8 cellular contexts compared by ENCODE assay signal in the genomic region with DNA sequence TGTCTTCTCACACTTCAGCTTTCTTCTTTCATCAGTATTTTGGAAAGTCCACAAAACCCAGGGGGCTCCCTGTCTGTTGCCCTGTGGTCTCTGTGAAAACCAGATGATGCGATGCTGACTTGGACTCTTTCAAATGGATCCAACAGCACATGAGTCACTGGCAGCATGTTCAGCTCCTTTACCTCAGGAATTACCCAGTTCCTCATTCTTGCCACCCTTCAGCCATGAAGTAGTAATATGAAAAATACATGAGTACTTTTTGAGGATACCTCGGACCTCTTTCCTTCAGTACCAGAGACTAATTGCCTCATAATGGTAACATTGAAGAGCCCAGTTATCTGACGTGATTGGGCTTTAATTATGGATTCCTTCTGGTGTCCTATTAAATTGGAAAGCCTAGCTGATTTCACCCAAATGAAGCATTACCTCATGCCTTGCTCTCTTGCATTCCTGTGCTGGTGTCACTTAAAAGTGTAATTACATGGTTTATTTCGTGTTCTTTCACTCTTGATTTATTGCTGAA.
DNase-seq lines count a peak whose midpoint lies in the region; ATAC-seq, FAIRE-seq and TF ChIP-seq lines count a peak whose summit lies in the region.

No MANE protein-coding gene starts in this region.

- no peak for TF ChIP-seq CTCF in GM12865 (IDR thresholded peaks at IDR 0.05; ENCODE audit: insufficient read depth, low read depth, low read length, missing control alignments)
- TF ChIP-seq CTCF in IMR-90 (conservative IDR thresholded peaks at IDR 0.05; ENCODE audit: low read depth, low read length), result no peak
- TF ChIP-seq CTCF in epithelial cell of esophagus (IDR thresholded peaks at IDR 0.05; ENCODE audit: insufficient read depth, low read depth, low read length, missing control alignments), result no peak
- no peak for TF ChIP-seq CTCF in D721Med (IDR thresholded peaks at IDR 0.05; ENCODE audit: insufficient read depth, missing control alignments)

- no peak overlapping the region for H3K18ac ChIP-seq in IMR-90 (ENCODE audit: low read depth, low read length)

- peak; percentile 89 for DNase-seq in GM12865 (ENCODE audit: low read depth)
- DNase-seq in IMR-90, result peak; percentile 81
- DNase-seq in epithelial cell of esophagus (ENCODE audit: low read depth), result peak; percentile 80
- DNase-seq in activated effector memory CD4-positive, alpha-beta T cell treated with Interleukin-2 at 50 U/mL for 16 hours, result no peak
- DNase-seq in D721Med (ENCODE audit: insufficient read length, low spot score), result no peak
- no peak for DNase-seq in activated gamma-delta T cell treated with Interleukin-2 at 50 U/mL for 16 hours
- no peak for DNase-seq in H4 (ENCODE audit: low spot score)

- H2BK20ac ChIP-seq in IMR-90 (ENCODE audit: low read depth, low read length), result no peak overlapping the region

- no peak overlapping the region for H3K9ac ChIP-seq in IMR-90 (ENCODE audit: low read depth, low read length)

- H4K20me1 ChIP-seq in IMR-90 (ENCODE audit: insufficient read depth, low read length), result peaks cover 2% of the 10 kb centered on the region; the same call in 1 of the 2 replicates

- CTCF ChIA-PET in IMR-90 (lab: Yijun Ruan, JAX), result interaction anchor here (0.6 kb wide), 1 partner anchor 486 kb away, joined by 3 read pairs; no protein-coding TSS in a partner anchor

- no peak overlapping the region for H2BK120ac ChIP-seq in IMR-90 (ENCODE audit: low read depth, low read length)

- H3K56ac ChIP-seq in IMR-90 (ENCODE audit: extremely low read depth, insufficient read depth, low read length), result no peak overlapping the region

- no peak overlapping the region for H2AFZ ChIP-seq in IMR-90 (replicated peaks; ENCODE audit: low read length, poor library complexity)

- no peaks in the 10 kb centered on the region for H3K9me3 ChIP-seq in IMR-90 (ENCODE audit: control insufficient read depth, insufficient read depth, low read length)

- no peaks in the 10 kb centered on the region for H3K27me3 ChIP-seq in IMR-90 (ENCODE audit: control insufficient read depth, insufficient read depth, low read length)

- H4K5ac ChIP-seq in IMR-90 (ENCODE audit: low read depth, low read length), result no peak overlapping the region

- H2AK9ac ChIP-seq in IMR-90 (replicated peaks; ENCODE audit: low read depth, low read length, poor library complexity), result no peak overlapping the region

- no peak overlapping the region for H2AK5ac ChIP-seq in IMR-90 (ENCODE audit: low read depth, low read length)

- H3K4me3 ChIP-seq in GM12865 (ENCODE audit: low read depth, low read length) (no peak overlapping the region), IMR-90 (ENCODE audit: insufficient read depth, low read depth, low read length) (no peak overlapping the region), epithelial cell of esophagus (ENCODE audit: low read length) (no peak overlapping the region)

- FAIRE-seq in D721Med (lab: Jason Lieb, UNC), result no peak

- no peak overlapping the region for H4K91ac ChIP-seq in IMR-90 (ENCODE audit: insufficient read depth, low read depth, low read length)

- no peak for TF ChIP-seq POLR2A in IMR-90 (IDR thresholded peaks at IDR 0.05; ENCODE audit: low read depth, low read length)

- no peak overlapping the region for H2BK15ac ChIP-seq in IMR-90 (ENCODE audit: low read depth, low read length)

- no peak overlapping the region for H3K27ac ChIP-seq in IMR-90 (ENCODE audit: insufficient read depth, low read length)

- H4K8ac ChIP-seq in IMR-90 (ENCODE audit: low read depth in 2 of 2, low read length in 2 of 2), result no peak overlapping the region

- intact Hi-C loops in IMR-90 (cut with micrococcal nuclease), result no loop called here

- POLR2A ChIA-PET in IMR-90 (lab: Charles Lee; ENCODE audit: unreplicated experiment), result interaction anchor here (0.6 kb wide), 1 partner anchor 53 kb away, joined by 3 read pairs; no protein-coding TSS in a partner anchor

- no peaks in the 10 kb centered on the region; the same call in 1 of the 2 replicates for H3K36me3 ChIP-seq in IMR-90 (ENCODE audit: control insufficient read depth, insufficient read depth, low read length)

- no peak overlapping the region for H3K4ac ChIP-seq in IMR-90 (ENCODE audit: low read depth, low read length)

- H3K4me1 ChIP-seq in IMR-90 (ENCODE audit: control insufficient read depth, insufficient read depth, low read length), result peaks cover 5% of the 10 kb centered on the region

- dilution Hi-C loops in IMR-90 (cut with HindIII; ENCODE audit: low sequenced_read_pairs, unreplicated experiment), result no loop called here

- WGBS in IMR-90 (ENCODE audit: extremely low coverage in 2 of 2, insufficient read length in 1 of 2), 2 experiments, result 83% methylated on average over 1 of the region's 4 CpGs; no CpG with 5 or more reads in 1 of the 2 experiments

- peaks cover 6% of the 10 kb centered on the region for H3K9me1 ChIP-seq in IMR-90 (ENCODE audit: insufficient read depth, low read length)

- TF ChIP-seq RAD21 in IMR-90 (IDR thresholded peaks at IDR 0.05; ENCODE audit: low read length), result no peak

- no peak overlapping the region for H3K4me2 ChIP-seq in IMR-90 (ENCODE audit: low read depth, low read length)

- H3K79me1 ChIP-seq in IMR-90 (ENCODE audit: low read depth in 1 of 2, low read length in 2 of 2), result peaks cover 9 to 32% of the 10 kb centered on the region in 2 experiments; a peak in 3 of 4 replicates

- no peak overlapping the region for H3K14ac ChIP-seq in IMR-90 (replicated peaks; ENCODE audit: low read depth, low read length)

- no peak overlapping the region for H3K23ac ChIP-seq in IMR-90 (ENCODE audit: low read depth, low read length)

- H2BK5ac ChIP-seq in IMR-90 (ENCODE audit: low read depth, low read length, poor library complexity, severe bottlenecking), result no peak overlapping the region

- in situ Hi-C loops in IMR-90 (cut with MboI; ENCODE audit: low sequenced_read_pairs), result no loop called here

- ATAC-seq in GM21528 (IDR thresholded peaks at IDR 0.05; ENCODE audit: low FRiP score, unreplicated experiment), result peak; percentile 77
- no peak for ATAC-seq in IMR-90 (ENCODE audit: low read depth)

- no TSS peak for BruUV-seq in IMR-90 (replicated peaks; lab: Mats Ljungman, UMichigan)

TF ChIP-seq in IMR-90, 13 proteins besides CTCF, POLR2A, EP300 and RAD21:
- 0 out of 2 replicates have a peak, but pooled peaks have one; percentile 19 for TF ChIP-seq MXI1 (IDR thresholded peaks at IDR 0.05; ENCODE audit: borderline replicate concordance, low read depth, low read length)
- TF ChIP-seq MAZ (IDR thresholded peaks at IDR 0.05; ENCODE audit: borderline replicate concordance, low read depth, low read length), result no peak
- no peak for TF ChIP-seq RCOR1 (IDR thresholded peaks at IDR 0.05; ENCODE audit: insufficient replicate concordance, low read length)
- 0 out of 2 replicates have a peak, but pooled peaks have one; percentile 6 for TF ChIP-seq MAFK (IDR thresholded peaks at IDR 0.05; ENCODE audit: low read depth, low read length)

Comparison
In these comparisons a context has a peak if more than half of its experiments do, and no peak if none do; other contexts are left out.
1. DNase-seq: peak in GM12865 (single experiment), IMR-90 (single experiment) and epithelial cell of esophagus (single experiment); none in activated effector memory CD4-positive, alpha-beta T cell treated with Interleukin-2 at 50 U/mL for 16 hours (single experiment), D721Med (single experiment), activated gamma-delta T cell treated with Interleukin-2 at 50 U/mL for 16 hours (single experiment) and H4 (single experiment).